Comparison of ENCODE assay signal across 35 cellular contexts in the genomic region with DNA sequence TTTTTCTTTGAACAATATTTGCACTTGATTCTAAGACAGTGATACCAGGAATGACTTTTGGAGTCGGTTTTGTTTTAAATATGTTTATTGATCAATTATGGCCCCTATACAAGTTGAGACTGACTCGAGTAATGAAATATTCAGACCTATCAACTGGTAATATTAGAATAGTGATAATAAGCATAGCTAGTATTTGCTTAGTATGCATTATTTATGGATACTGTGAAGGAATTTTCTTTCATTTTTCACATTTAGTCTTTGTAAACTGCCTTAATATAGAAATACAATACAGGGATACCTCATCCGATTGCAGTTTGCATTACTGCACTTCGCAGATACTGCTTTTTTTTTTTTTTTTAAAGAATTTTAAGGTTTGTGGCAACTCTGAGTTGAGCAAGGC.
"Had no signal": no experiment of that assay in that cellular context is flagged by ENCODE, and none has a peak within 500 bp of the region (broad histone marks: within the 10 kb centered on the region; RNA-seq: fewer than 3 reads in every experiment).

No MANE protein-coding gene starts in this region.

- H3K9me3 ChIP-seq: MG63 had no signal

- H3K27me3 ChIP-seq: MG63 had no signal

- H3K36me3 ChIP-seq: MG63 had no signal

- H3K4me3 ChIP-seq: MG63 had no signal

- DNase-seq: Karpas-422, Kasumi-1, MG63, MM.1S, MV-4-11, NCI-H1048, NCI-H1092, NCI-H1092 treated with DMSO at 0.1 percent for 48 hours, NCI-H1105, NCI-H1105 treated with DMSO at 0.1 percent for 48 hours, NCI-H1417, NCI-H1417 treated with DMSO at 0.1 percent for 48 hours, NCI-H1436, NCI-H1436 treated with DMSO at 0.1 percent for 48 hours, NCI-H146, NCI-H1694, NCI-H1694 treated with DMSO at 0.1 percent for 48 hours, NCI-H187, NCI-H187 treated with DMSO at 0.1 percent for 48 hours, NCI-H1930, NCI-H2029, NCI-H2029 treated with DMSO at 0.1 percent for 48 hours, NCI-H2081, NCI-H2081 treated with DMSO at 0.1 percent for 48 hours, NCI-H2107, NCI-H2171, NCI-H2171 treated with DMSO at 0.1 percent for 48 hours, NCI-H2227 treated with DMSO at 0.1 percent for 48 hours, NCI-H226, NCI-H345, NCI-H446, NCI-H446 treated with DMSO at 0.1 percent for 48 hours, NCI-H510A, NCI-H510A treated with DMSO at 0.1 percent for 48 hours, NCI-H524 had no signal
